1 cellular context compared by ENCODE assay signal in genomic region chr19:676007-676342, GRCh38.
TF ChIP-seq lines count a peak whose summit lies in the region.

No MANE protein-coding gene starts in this region.

TF ChIP-seq in H1, 55 proteins besides CTCF, POLR2A, EP300 and RAD21:
- TF ChIP-seq JUN (IDR thresholded peaks at IDR 0.05; ENCODE audit: low read depth, low read length): no peak
